ENCODE assay signal across 1 cellular context in the genomic region with DNA sequence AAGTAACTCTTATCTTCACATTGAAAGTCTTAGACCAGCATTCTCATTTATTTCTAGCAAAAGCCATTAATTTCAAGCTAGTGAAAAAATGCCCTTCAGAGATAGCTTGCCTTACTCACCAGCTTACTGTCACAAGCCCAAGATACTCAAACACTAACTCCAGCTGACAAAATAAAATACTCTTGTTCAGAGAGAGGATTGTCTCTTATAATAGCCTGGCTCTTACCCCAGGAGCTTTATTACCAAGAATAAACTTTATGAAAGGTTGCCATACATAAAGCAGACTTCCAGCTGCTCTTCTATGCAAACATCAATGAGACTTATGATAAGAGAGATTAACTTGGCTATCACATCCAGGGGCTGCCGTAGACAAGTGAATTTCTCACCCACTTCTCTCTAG.
A peak's percentile ranks its signal among the peaks of the same experiment; 100 is the strongest.
TF ChIP-seq lines count a peak whose summit lies in the region.

No MANE protein-coding gene starts in this region.

TF ChIP-seq in HEK293, 187 proteins besides CTCF, POLR2A, EP300 and RAD21 (continued from another document):
- TF ChIP-seq, protein P1, sequence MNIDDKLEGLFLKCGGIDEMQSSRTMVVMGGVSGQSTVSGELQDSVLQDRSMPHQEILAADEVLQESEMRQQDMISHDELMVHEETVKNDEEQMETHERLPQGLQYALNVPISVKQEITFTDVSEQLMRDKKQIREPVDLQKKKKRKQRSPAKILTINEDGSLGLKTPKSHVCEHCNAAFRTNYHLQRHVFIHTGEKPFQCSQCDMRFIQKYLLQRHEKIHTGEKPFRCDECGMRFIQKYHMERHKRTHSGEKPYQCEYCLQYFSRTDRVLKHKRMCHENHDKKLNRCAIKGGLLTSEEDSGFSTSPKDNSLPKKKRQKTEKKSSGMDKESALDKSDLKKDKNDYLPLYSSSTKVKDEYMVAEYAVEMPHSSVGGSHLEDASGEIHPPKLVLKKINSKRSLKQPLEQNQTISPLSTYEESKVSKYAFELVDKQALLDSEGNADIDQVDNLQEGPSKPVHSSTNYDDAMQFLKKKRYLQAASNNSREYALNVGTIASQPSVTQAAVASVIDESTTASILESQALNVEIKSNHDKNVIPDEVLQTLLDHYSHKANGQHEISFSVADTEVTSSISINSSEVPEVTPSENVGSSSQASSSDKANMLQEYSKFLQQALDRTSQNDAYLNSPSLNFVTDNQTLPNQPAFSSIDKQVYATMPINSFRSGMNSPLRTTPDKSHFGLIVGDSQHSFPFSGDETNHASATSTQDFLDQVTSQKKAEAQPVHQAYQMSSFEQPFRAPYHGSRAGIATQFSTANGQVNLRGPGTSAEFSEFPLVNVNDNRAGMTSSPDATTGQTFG (tag by site-specific recombination; IDR thresholded peaks at IDR 0.05; ENCODE audit: borderline replicate concordance), result no peak
- TF ChIP-seq KLF9 (tag by site-specific recombination; IDR thresholded peaks at IDR 0.05; ENCODE audit: low read depth), result no peak
- no peak for TF ChIP-seq ZNF549 (tag by site-specific recombination; IDR thresholded peaks at IDR 0.05)
- no peak for TF ChIP-seq SALL2 (tag by site-specific recombination; IDR thresholded peaks at IDR 0.05; ENCODE audit: borderline replicate concordance)
- TF ChIP-seq PRDM1 (tag by site-specific recombination; IDR thresholded peaks at IDR 0.05), result no peak
- no peak for TF ChIP-seq ZNF311 (tag by site-specific recombination; IDR thresholded peaks at IDR 0.05; ENCODE audit: borderline replicate concordance)
- TF ChIP-seq ZNF112 (tag by site-specific recombination; IDR thresholded peaks at IDR 0.05), result no peak
- no peak for TF ChIP-seq ZNF223 (tag by site-specific recombination; IDR thresholded peaks at IDR 0.05)
- TF ChIP-seq OSR2 (tag by site-specific recombination; IDR thresholded peaks at IDR 0.05), result peak; percentile 31; the same call in 1 of the 2 replicates
- TF ChIP-seq ZNF514 (tag by site-specific recombination; IDR thresholded peaks at IDR 0.05), result no peak
- TF ChIP-seq ZNF341 (tag by site-specific recombination; IDR thresholded peaks at IDR 0.05; ENCODE audit: low read depth), result no peak
TF ChIP-seq in HEK293: peak in this region for 7.
